Comparison of ENCODE assay signal across 9 cellular contexts in genomic region chr20:32972181-32973076, GRCh38. TPM values are rescaled to one million over a fixed set of nuclear protein-coding genes. Genes with fewer than 3 reads are reported as not detected.
DNase-seq lines count a peak whose midpoint lies in the region; ATAC-seq and TF ChIP-seq lines count a peak whose summit lies in the region.
"Had no signal": no experiment of that assay in that cellular context is flagged by ENCODE, and none has a peak within 500 bp of the region (broad histone marks: within the 10 kb centered on the region; RNA-seq: fewer than 3 reads in every experiment).

No MANE protein-coding gene starts in this region.

- no peaks in the 10 kb centered on the region for H3K27me3 Mint-ChIP-seq in endodermal cell (ENCODE audit: insufficient read depth)

- 87 to 88% methylated on average over 8 to 13 of the region's 13 CpGs for WGBS in endodermal cell (ENCODE audit: insufficient coverage in 1 of 2, insufficient read length in 1 of 2), 2 experiments

- peak; percentile 23 to 29 for DNase-seq in AML-193 (lab: John Stamatoyannopoulos, UW)
- DNase-seq in HT1080 (ENCODE audit: low read depth): peak; percentile 39
- peak; percentile 79 to 83 for DNase-seq in activated CD4-positive, alpha-beta T cell treated with anti-CD3 and anti-CD28 coated beads for 4 hours
- DNase-seq in endodermal cell: peak; percentile 66
- DNase-seq in stimulated activated CD4-positive, alpha-beta T cell treated with anti-CD3 and anti-CD28 coated beads, TNF-alpha, amount 100 ng/mL, for 1 hour (ENCODE audit: low read depth in 3 of 3, low spot score in 1 of 3): peak; percentile 48 to 74 (median 74)
- DNase-seq in superior temporal gyrus (ENCODE audit: extremely low spot score): no peak
- DNase-seq in SW 1271 (lab: John Stamatoyannopoulos, UW): no peak

- H3K36me3 Mint-ChIP-seq in endodermal cell (ENCODE audit: low read depth): no peaks in the 10 kb centered on the region

- H3K9me3 Mint-ChIP-seq in endodermal cell: peaks cover 14% of the 10 kb centered on the region

- no peak overlapping the region for H3K4me3 Mint-ChIP-seq in endodermal cell

- no peaks in the 10 kb centered on the region for H3K36me3 ChIP-seq in endodermal cell (ENCODE audit: control insufficient read depth, insufficient read depth, low read length)
- H3K36me3 ChIP-seq: tibial artery had no signal

- H3K4me1 ChIP-seq in endodermal cell (ENCODE audit: control insufficient read depth, insufficient read depth, low read length): peaks cover 14% of the 10 kb centered on the region
- H3K4me1 ChIP-seq: tibial artery had no signal

- TF ChIP-seq CTCF in endodermal cell (conservative IDR thresholded peaks at IDR 0.05): no peak

- no peak overlapping the region for H3K9ac ChIP-seq in endodermal cell (ENCODE audit: extremely low read depth, low read length, poor library complexity, severe bottlenecking)

- peaks cover 59% of the 10 kb centered on the region for H3K4me1 Mint-ChIP-seq in endodermal cell

- no peak overlapping the region for H3K27ac Mint-ChIP-seq in endodermal cell

- H3K27ac ChIP-seq in endodermal cell (ENCODE audit: low read depth, low read length): peak overlapping the region; percentile 89
- H3K27ac ChIP-seq: tibial artery had no signal

- peak; percentile 92 for ATAC-seq in GM19463 (IDR thresholded peaks at IDR 0.05; ENCODE audit: unreplicated experiment)

- no peaks in the 10 kb centered on the region for H3K9me3 ChIP-seq in endodermal cell (ENCODE audit: control insufficient read depth, low read length)
- H3K9me3 ChIP-seq: tibial artery had no signal

- H3K4me3 ChIP-seq in endodermal cell (ENCODE audit: low read length): no peak overlapping the region
- H3K4me3 ChIP-seq: tibial artery had no signal

- no peaks in the 10 kb centered on the region for H3K27me3 ChIP-seq in endodermal cell (ENCODE audit: control insufficient read depth, insufficient read depth, low read length, poor library complexity, severe bottlenecking)

RNA-seq across cellular contexts. Expression of gene SUN5, which starts 31.8 kb away (rescaled TPM):
- total RNA-seq in HT1080 (2014; rRNA removed; shearing (Covaris generic)): not detected in 2 replicates
- polyA plus RNA-seq in HT1080 (2015; cell fraction: cytosol; rRNA removed): not detected in 2 replicates
- not detected in 2 replicates for polyA plus RNA-seq in HT1080 (2015; cell fraction: nucleus; rRNA removed)
- not detected for total RNA-seq in endodermal cell
- polyA plus RNA-seq in endodermal cell (2013, experiment 1 of 2): not detected
- not detected for polyA plus RNA-seq in endodermal cell (2013, experiment 2 of 2)

RNA-seq across cellular contexts. Expression of gene BPIFB2, which starts 35.1 kb away (rescaled TPM):
- not detected in 2 replicates for total RNA-seq in HT1080 (2014; rRNA removed; shearing (Covaris generic))
- polyA plus RNA-seq in HT1080 (2015; cell fraction: cytosol; rRNA removed): not detected in 2 replicates
- not detected in 2 replicates for polyA plus RNA-seq in HT1080 (2015; cell fraction: nucleus; rRNA removed)
- total RNA-seq in endodermal cell: not detected
- polyA plus RNA-seq in endodermal cell (2013, experiment 1 of 2): not detected
- polyA plus RNA-seq in endodermal cell (2013, experiment 2 of 2): not detected

RNA-seq across cellular contexts. Expression of gene BPIFB6, which starts 59.0 kb away (rescaled TPM):
- total RNA-seq in HT1080 (2014; rRNA removed; shearing (Covaris generic)): not detected in 2 replicates
- polyA plus RNA-seq in HT1080 (2015; cell fraction: cytosol; rRNA removed): not detected in 2 replicates
- not detected in 2 replicates for polyA plus RNA-seq in HT1080 (2015; cell fraction: nucleus; rRNA removed)
- not detected for total RNA-seq in endodermal cell
- polyA plus RNA-seq in endodermal cell (2013, experiment 1 of 2): not detected
- not detected for polyA plus RNA-seq in endodermal cell (2013, experiment 2 of 2)

Comparison
In these comparisons a context has a peak if more than half of its experiments do, and no peak if none do; other contexts are left out.
1. DNase-seq: peak in AML-193 (2 of 2), HT1080 (single experiment), activated CD4-positive, alpha-beta T cell treated with anti-CD3 and anti-CD28 coated beads for 4 hours (2 of 2), endodermal cell (single experiment) and stimulated activated CD4-positive, alpha-beta T cell treated with anti-CD3 and anti-CD28 coated beads, TNF-alpha, amount 100 ng/mL, for 1 hour (3 of 3); none in superior temporal gyrus (single experiment) and SW 1271 (0 of 2).